8 cellular contexts compared by ENCODE assay signal in the genomic region with DNA sequence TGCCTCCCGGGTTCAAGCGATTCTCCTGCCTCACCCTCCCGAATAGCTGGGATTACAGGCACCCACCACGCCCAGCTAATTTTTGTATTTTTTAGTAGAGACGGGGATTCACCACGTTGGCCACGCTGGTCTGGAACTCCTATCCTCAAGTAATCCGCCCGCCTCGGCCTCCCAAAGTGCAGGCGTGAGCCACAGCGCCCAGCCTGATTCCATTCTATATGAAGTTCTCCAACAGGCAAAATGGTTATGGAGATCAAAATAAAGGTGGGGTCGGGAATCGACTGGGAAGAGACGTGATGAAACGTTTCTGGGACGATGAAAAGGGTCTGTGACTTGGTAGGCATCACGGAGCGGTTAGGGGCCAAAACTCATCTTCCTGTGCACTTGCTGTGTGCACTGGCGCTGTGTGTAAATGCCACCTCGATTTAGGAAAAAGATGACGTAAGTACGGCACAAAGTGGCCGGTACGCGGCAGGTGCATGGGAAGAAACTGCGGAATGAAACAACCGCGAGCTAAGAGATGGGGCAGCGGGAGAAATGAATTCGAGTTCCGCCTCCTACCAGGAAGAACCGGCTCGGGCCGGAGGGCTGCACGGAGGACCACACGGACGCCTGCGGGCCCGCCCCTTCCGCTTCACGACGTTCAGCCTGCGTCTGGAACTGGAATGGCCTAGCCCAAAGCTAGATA. TPM values are rescaled to one million over a fixed set of nuclear protein-coding genes. Genes with fewer than 3 reads are reported as not detected.
DNase-seq lines count a peak whose midpoint lies in the region; ATAC-seq and TF ChIP-seq lines count a peak whose summit lies in the region.

No MANE protein-coding gene starts in this region.

- TF ChIP-seq CTCF in gastroesophageal sphincter (IDR thresholded peaks at IDR 0.05) (peak in 1 of 4 experiments; percentile 9), suprapubic skin (IDR thresholded peaks at IDR 0.05) (no peak)

- peak; percentile 81 for ATAC-seq in gastroesophageal sphincter

- peak; percentile 38 to 40 for TF ChIP-seq POLR2A in gastroesophageal sphincter (IDR thresholded peaks at IDR 0.05)
- TF ChIP-seq POLR2A in suprapubic skin (IDR thresholded peaks at IDR 0.05) = no peak

- peak; percentile 94 for DNase-seq in Daoy (ENCODE audit: low read depth)
- peak; percentile 66 for DNase-seq in GOT3 (lab: John Stamatoyannopoulos, UW)
- DNase-seq in LoVo (ENCODE audit: low spot score) = peak; percentile 95
- peak; percentile 93 for DNase-seq in SK-MEL-5 (ENCODE audit: low read depth, low spot score)
- peak; percentile 93 for DNase-seq in activated naive CD4-positive, alpha-beta T cell treated with anti-CD3 and anti-CD28 coated beads for 36 hours
- peak; percentile 68 for DNase-seq in non-pigmented ciliary epithelial cell (ENCODE audit: low read depth)
- peak; percentile 95 to 96 for DNase-seq in suprapubic skin (ENCODE audit: low spot score in 2 of 2)

- in situ Hi-C loops in SK-MEL-5 (cut with HindIII; ENCODE audit: low pct_unique_long_range_greater_than_20kb, low sequenced_read_pairs) = no loop called here

- peak overlapping the region; percentile 99 for H3K27ac Mint-ChIP-seq in activated naive CD4-positive, alpha-beta T cell treated with anti-CD3 and anti-CD28 coated beads for 36 hours

- H3K27ac ChIP-seq in gastroesophageal sphincter = peak overlapping the region; percentile 88 to 97 (median 96)
- peak overlapping the region; percentile 98 for H3K27ac ChIP-seq in suprapubic skin

- TF ChIP-seq EP300 in gastroesophageal sphincter (IDR thresholded peaks at IDR 0.05) = no peak
- peak; percentile 13 for TF ChIP-seq EP300 in suprapubic skin (IDR thresholded peaks at IDR 0.05)

- H3K9me3 ChIP-seq in gastroesophageal sphincter (no peaks in the 10 kb centered on the region), suprapubic skin (no peaks in the 10 kb centered on the region)

- no peaks in the 10 kb centered on the region for H3K27me3 Mint-ChIP-seq in activated naive CD4-positive, alpha-beta T cell treated with anti-CD3 and anti-CD28 coated beads for 36 hours (ENCODE audit: low read depth)

- peaks cover 34% of the 10 kb centered on the region for H3K4me1 Mint-ChIP-seq in activated naive CD4-positive, alpha-beta T cell treated with anti-CD3 and anti-CD28 coated beads for 36 hours (ENCODE audit: low read depth)

- H3K36me3 ChIP-seq in gastroesophageal sphincter (peaks cover 0 to 6% of the 10 kb centered on the region in 2 donors), suprapubic skin (no peaks in the 10 kb centered on the region)

- H3K4me3 ChIP-seq in gastroesophageal sphincter = peak overlapping the region; percentile 77 to 84
- peak overlapping the region; percentile 81 for H3K4me3 ChIP-seq in suprapubic skin

- no peaks in the 10 kb centered on the region for H3K9me3 Mint-ChIP-seq in activated naive CD4-positive, alpha-beta T cell treated with anti-CD3 and anti-CD28 coated beads for 36 hours

- CTCF ChIA-PET in activated naive CD4-positive, alpha-beta T cell treated with anti-CD3 and anti-CD28 coated beads for 36 hours (lab: Charles Lee) = interaction anchor here (0.6 to 4.6 kb wide), 16 partner anchors 8 to 488 kb away, joined by 3 to 56 read pairs (median 5); partner anchors contain the start of genes ATP1B2, SAT2, SENP3 and SHBG

- peaks cover 3 to 42% (median 15%) of the 10 kb centered on the region in 3 donors for H3K4me1 ChIP-seq in gastroesophageal sphincter
- peaks cover 35% of the 10 kb centered on the region for H3K4me1 ChIP-seq in suprapubic skin

- intact Hi-C loops in activated naive CD4-positive, alpha-beta T cell treated with anti-CD3 and anti-CD28 coated beads for 36 hours (cut with micrococcal nuclease) = loop anchor here (1.0 to 10.0 kb wide), 12 partner anchors 113 to 447 kb away; partner anchors contain the start of genes CNTROB, CTDNEP1, EIF5A and ELP5

- no peaks in the 10 kb centered on the region for H3K27me3 ChIP-seq in gastroesophageal sphincter
- H3K27me3 ChIP-seq in suprapubic skin = no peaks in the 10 kb centered on the region

- WGBS in gastroesophageal sphincter (ENCODE audit: low coverage in 1 of 2), 2 donors = 3 to 7% methylated on average over 21 to 41 of the region's 44 CpGs
- 3% methylated on average over 44 of the region's 44 CpGs for WGBS in suprapubic skin

- peak overlapping the region; percentile 89 for H3K4me3 Mint-ChIP-seq in activated naive CD4-positive, alpha-beta T cell treated with anti-CD3 and anti-CD28 coated beads for 36 hours

- peaks cover 29% of the 10 kb centered on the region for H3K36me3 Mint-ChIP-seq in activated naive CD4-positive, alpha-beta T cell treated with anti-CD3 and anti-CD28 coated beads for 36 hours (ENCODE audit: low read depth)

RNA-seq across cellular contexts. Expression of gene TP53, which starts 1.6 kb away (rescaled TPM):
- total RNA-seq in Daoy (2014; rRNA removed; shearing (Covaris generic)) = 47.8 and 70.9 TPM in 2 replicates
- total RNA-seq in SK-MEL-5 (2014; rRNA removed; shearing (Covaris generic)) = 14.1 and 15.4 TPM in 2 replicates
- polyA plus RNA-seq in SK-MEL-5 (2015; cell fraction: cytosol; rRNA removed) = 52.1 and 52.5 TPM in 2 replicates
- 21.9 and 44.3 TPM in 2 replicates for polyA plus RNA-seq in SK-MEL-5 (2015; cell fraction: nucleus; rRNA removed)
- 100 to 1,000 TPM; 148 to 149 TPM for total RNA-seq in activated naive CD4-positive, alpha-beta T cell treated with anti-CD3 and anti-CD28 coated beads for 36 hours
- total RNA-seq in gastroesophageal sphincter (10 to 100 TPM; 14.7 to 16.3 (median 15.6) TPM), suprapubic skin (10 to 100 TPM; 37.2 to 77.2 (median 65.2) TPM)

RNA-seq across cellular contexts. Expression of gene WRAP53, which starts 2.6 kb away (rescaled TPM):
- total RNA-seq in Daoy (2014; rRNA removed; shearing (Covaris generic)) = 33.7 and 41.4 TPM in 2 replicates
- total RNA-seq in SK-MEL-5 (2014; rRNA removed; shearing (Covaris generic)) = 13.4 and 16.4 TPM in 2 replicates
- 21.8 and 23.3 TPM in 2 replicates for polyA plus RNA-seq in SK-MEL-5 (2015; cell fraction: cytosol; rRNA removed)
- polyA plus RNA-seq in SK-MEL-5 (2015; cell fraction: nucleus; rRNA removed) = 25.4 and 29.9 TPM in 2 replicates
- total RNA-seq in activated naive CD4-positive, alpha-beta T cell treated with anti-CD3 and anti-CD28 coated beads for 36 hours = 10 to 100 TPM; 13.7 to 14.7 TPM
- total RNA-seq in gastroesophageal sphincter = 1 to 10 TPM; 2.8 to 4.7 (median 3.9) TPM
- total RNA-seq in suprapubic skin = 1 to 10 TPM; 3.9 to 7.6 (median 5.5) TPM

RNA-seq across cellular contexts. Expression of gene EFNB3, which starts 19.3 kb away (rescaled TPM):
- total RNA-seq in Daoy (2014; rRNA removed; shearing (Covaris generic)) = 1.0 and 2.1 TPM in 2 replicates
- total RNA-seq in SK-MEL-5 (2014; rRNA removed; shearing (Covaris generic)) = 2.8 and 3.7 TPM in 2 replicates
- polyA plus RNA-seq in SK-MEL-5 (2015; cell fraction: cytosol; rRNA removed) = 4.1 and 5.0 TPM in 2 replicates
- polyA plus RNA-seq in SK-MEL-5 (2015; cell fraction: nucleus; rRNA removed) = 4.0 and 5.2 TPM in 2 replicates
- total RNA-seq in activated naive CD4-positive, alpha-beta T cell treated with anti-CD3 and anti-CD28 coated beads for 36 hours = not detected
- total RNA-seq in gastroesophageal sphincter (under 1 TPM in 2 of 4 donors, not detected in 2; 0.27 to 0.52 TPM), suprapubic skin (1 to 10 TPM; 6.2 to 9.2 (median 9.0) TPM)

RNA-seq across cellular contexts. Expression of gene DNAH2, which starts 31.9 kb away (rescaled TPM):
- under 0.01 TPM in 1 of 2 replicates, not detected in the other for total RNA-seq in Daoy (2014; rRNA removed; shearing (Covaris generic))
- total RNA-seq in SK-MEL-5 (2014; rRNA removed; shearing (Covaris generic)) = 0.03 TPM in 1 of 2 replicates, not detected in the other
- 0.20 and 0.34 TPM in 2 replicates for polyA plus RNA-seq in SK-MEL-5 (2015; cell fraction: cytosol; rRNA removed)
- 0.09 TPM in 1 of 2 replicates, not detected in the other for polyA plus RNA-seq in SK-MEL-5 (2015; cell fraction: nucleus; rRNA removed)
- not detected for total RNA-seq in activated naive CD4-positive, alpha-beta T cell treated with anti-CD3 and anti-CD28 coated beads for 36 hours
- total RNA-seq in gastroesophageal sphincter (under 1 TPM in 2 of 4 donors, not detected in 2; 0.08 to 0.31 TPM), suprapubic skin (under 1 TPM in 2 of 4 donors, not detected in 2; 0.08 to 0.19 TPM)

RNA-seq across cellular contexts. Expression of gene ATP1B2, which starts 35.0 kb away (rescaled TPM):
- total RNA-seq in Daoy (2014; rRNA removed; shearing (Covaris generic)) = not detected in 2 replicates
- 0.27 and 0.85 TPM in 2 replicates for total RNA-seq in SK-MEL-5 (2014; rRNA removed; shearing (Covaris generic))
- 3.4 and 3.7 TPM in 2 replicates for polyA plus RNA-seq in SK-MEL-5 (2015; cell fraction: cytosol; rRNA removed)
- 0.26 and 0.93 TPM in 2 replicates for polyA plus RNA-seq in SK-MEL-5 (2015; cell fraction: nucleus; rRNA removed)
- total RNA-seq in activated naive CD4-positive, alpha-beta T cell treated with anti-CD3 and anti-CD28 coated beads for 36 hours = under 1 TPM; 0.14 to 0.30 TPM
- total RNA-seq in gastroesophageal sphincter (1 to 10 TPM in 3 of 4 donors, under 1 TPM in 1; 0.77 to 3.6 (median 2.3) TPM), suprapubic skin (1 to 10 TPM in 1 of 4 donors, under 1 TPM in 3; 0.49 to 4.2 (median 0.74) TPM)

Comparison
In these comparisons a context has a peak if more than half of its experiments do, and no peak if none do; other contexts are left out.
1. Peak in every context shown above with its lines: DNase-seq, ATAC-seq, H3K4me3 ChIP-seq and H3K27ac ChIP-seq.
2. POLR2A ChIP-seq: peak in gastroesophageal sphincter (2 of 2); none in suprapubic skin (0 of 2).